In the genomic region with DNA sequence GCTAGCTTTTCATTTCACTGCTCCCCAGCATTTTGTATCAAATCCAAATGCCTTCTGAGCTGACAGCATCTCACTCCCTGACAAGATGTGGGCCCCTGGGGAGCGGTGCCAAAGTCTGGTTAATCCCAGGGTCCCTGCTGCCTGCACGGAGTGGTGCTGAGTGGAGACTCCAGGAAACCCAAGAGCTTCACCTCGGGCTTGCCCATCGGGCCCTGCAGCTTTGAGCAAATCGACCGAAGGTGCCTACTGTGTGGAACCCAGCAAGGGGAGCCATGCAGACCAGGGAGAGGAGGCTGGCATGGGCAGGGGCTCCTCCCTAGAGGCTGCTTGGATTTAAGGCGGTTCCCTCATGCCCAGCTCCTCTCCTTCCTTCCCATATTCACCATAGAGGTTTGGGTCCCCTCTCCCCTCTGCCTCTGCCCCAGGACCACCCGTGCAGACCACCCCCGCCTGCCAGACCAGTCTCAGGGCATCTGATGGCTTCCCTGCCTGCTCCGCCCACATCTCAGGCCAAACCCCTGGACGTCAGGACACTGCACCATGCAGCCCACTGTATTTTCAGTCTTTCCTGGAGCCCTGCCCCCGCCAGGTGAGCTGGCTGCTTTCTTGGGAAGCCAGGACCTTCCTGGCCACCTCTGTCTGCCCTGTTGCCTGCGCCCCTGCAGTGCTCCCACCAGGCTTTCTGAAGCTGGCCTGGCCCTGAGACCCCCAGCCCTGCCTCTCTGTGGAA, we compare ENCODE assay signal across 2 cellular contexts.
TF ChIP-seq lines count a peak whose summit lies in the region.

No MANE protein-coding gene starts in this region.

TF ChIP-seq in IMR-90, 13 proteins besides CTCF, POLR2A, EP300 and RAD21:
- TF ChIP-seq FOS (IDR thresholded peaks at IDR 0.05; ENCODE audit: low read depth, low read length) (no peak), RCOR1 (IDR thresholded peaks at IDR 0.05; ENCODE audit: insufficient replicate concordance, low read length) (no peak), ELK1 (IDR thresholded peaks at IDR 0.05; ENCODE audit: borderline replicate concordance, low read depth, low read length) (no peak), CHD1 (IDR thresholded peaks at IDR 0.05; ENCODE audit: low read depth, low read length) (no peak), SMC3 (IDR thresholded peaks at IDR 0.05; ENCODE audit: low read depth, low read length) (no peak), NFE2L2 (IDR thresholded peaks at IDR 0.05; ENCODE audit: low read depth, low read length) (no peak), BHLHE40 (IDR thresholded peaks at IDR 0.05; ENCODE audit: low read depth, low read length) (no peak), CEBPB (IDR thresholded peaks at IDR 0.05; ENCODE audit: low read depth, low read length) (no peak), RFX5 (IDR thresholded peaks at IDR 0.05; ENCODE audit: low read depth, low read length) (no peak), MAFK (IDR thresholded peaks at IDR 0.05; ENCODE audit: low read depth, low read length) (no peak), MXI1 (IDR thresholded peaks at IDR 0.05; ENCODE audit: borderline replicate concordance, low read depth, low read length) (no peak), MAZ (IDR thresholded peaks at IDR 0.05; ENCODE audit: borderline replicate concordance, low read depth, low read length) (no peak)
- TF ChIP-seq, protein P1, sequence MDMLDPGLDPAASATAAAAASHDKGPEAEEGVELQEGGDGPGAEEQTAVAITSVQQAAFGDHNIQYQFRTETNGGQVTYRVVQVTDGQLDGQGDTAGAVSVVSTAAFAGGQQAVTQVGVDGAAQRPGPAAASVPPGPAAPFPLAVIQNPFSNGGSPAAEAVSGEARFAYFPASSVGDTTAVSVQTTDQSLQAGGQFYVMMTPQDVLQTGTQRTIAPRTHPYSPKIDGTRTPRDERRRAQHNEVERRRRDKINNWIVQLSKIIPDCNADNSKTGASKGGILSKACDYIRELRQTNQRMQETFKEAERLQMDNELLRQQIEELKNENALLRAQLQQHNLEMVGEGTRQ (IDR thresholded peaks at IDR 0.05; ENCODE audit: low read depth, low read length), result no peak
TF ChIP-seq in IMR-90: peak in this region for 0.

TF ChIP-seq in endothelial cell of umbilical vein, 7 proteins besides CTCF, POLR2A, EP300 and RAD21:
- TF ChIP-seq POLR2AphosphoS5 (IDR thresholded peaks at IDR 0.05; ENCODE audit: insufficient read depth, low read depth, low read length), result no peak
- no peak for TF ChIP-seq MYC (IDR thresholded peaks at IDR 0.05; ENCODE audit: low read depth, low read length)
- TF ChIP-seq FOS (IDR thresholded peaks at IDR 0.05; ENCODE audit: borderline replicate concordance, insufficient read depth, low read length), result no peak
- TF ChIP-seq EZH2 (IDR thresholded peaks at IDR 0.05; ENCODE audit: borderline replicate concordance, low read depth, low read length, severe bottlenecking), result no peak
- TF ChIP-seq MAX (IDR thresholded peaks at IDR 0.05; ENCODE audit: insufficient read depth, insufficient read length), result no peak
- no peak for TF ChIP-seq JUN (IDR thresholded peaks at IDR 0.05; ENCODE audit: borderline replicate concordance, insufficient read depth, insufficient read length, low read depth)
- TF ChIP-seq GATA2 (IDR thresholded peaks at IDR 0.05; ENCODE audit: insufficient read depth, insufficient read length, low read depth, low read length), result no peak
